ENCODE assay signal across 1 cellular context in genomic region chr17:74471341-74471740, GRCh38.
TF ChIP-seq lines count a peak whose summit lies in the region.

No MANE protein-coding gene starts in this region.

TF ChIP-seq in K562, 482 proteins besides CTCF, POLR2A, EP300 and RAD21:
- TF ChIP-seq ZFP36 (IDR thresholded peaks at IDR 0.05; ENCODE audit: low read depth, low read length, partially characterized antibody): peak; percentile 53
- TF ChIP-seq COPS2 (conservative IDR thresholded peaks at IDR 0.05): no peak
- TF ChIP-seq CHD2 (IDR thresholded peaks at IDR 0.05; ENCODE audit: low read depth, low read length): no peak
- TF ChIP-seq THRB (CRISPR knock-in tag; conservative IDR thresholded peaks at IDR 0.05): no peak
- TF ChIP-seq RBM25 (IDR thresholded peaks at IDR 0.05; ENCODE audit: low read depth, low read length, severe bottlenecking): peak; percentile 57
- no peak for TF ChIP-seq MCM3 (IDR thresholded peaks at IDR 0.05)
- peak; percentile 18; the same call in 1 of the 2 replicates for TF ChIP-seq BCOR (IDR thresholded peaks at IDR 0.05)
